In genomic region chr11:64359712-64360402, GRCh38 we compare ENCODE assay signal across 6 cellular contexts. TPM values are rescaled to one million over a fixed set of nuclear protein-coding genes. Genes with fewer than 3 reads are reported as not detected.
DNase-seq lines count a peak whose midpoint lies in the region; TF ChIP-seq lines count a peak whose summit lies in the region.

No MANE protein-coding gene starts in this region.

- peaks cover 12% of the 10 kb centered on the region for H3K23me2 ChIP-seq in H9 (ENCODE audit: insufficient read length, low read depth, low read length, poor library complexity, severe bottlenecking)

- H3K14ac ChIP-seq in H9 (ENCODE audit: insufficient read depth, low read length): no peak overlapping the region

- no peaks in the 10 kb centered on the region for H3K27me3 Mint-ChIP-seq in H9 (ENCODE audit: low read depth)
- no peaks in the 10 kb centered on the region for H3K27me3 Mint-ChIP-seq in activated T-cell treated with anti-CD3 and anti-CD28 coated beads, Interleukin-2, amount 50 U/mL, for 24 hours

- H2BK5ac ChIP-seq in H9 (ENCODE audit: insufficient read length, low read length): no peak overlapping the region

- no peak overlapping the region for H2BK15ac ChIP-seq in H9 (ENCODE audit: low read depth, low read length)

- H4K5ac ChIP-seq in H9 (ENCODE audit: insufficient read length, low read depth, low read length): no peak overlapping the region

- H4K8ac ChIP-seq in H9 (replicated peaks; ENCODE audit: insufficient read length, low read depth, low read length): no peak overlapping the region

- no CpG with 5 or more reads among the region's 35 CpGs for WGBS in H9 (ENCODE audit: extremely low coverage, insufficient read length, low lambda C conversion rate)

- H3K4me1 Mint-ChIP-seq in H9: peaks cover 21 to 36% of the 10 kb centered on the region in 2 experiments
- H3K4me1 Mint-ChIP-seq in activated T-cell treated with anti-CD3 and anti-CD28 coated beads, Interleukin-2, amount 50 U/mL, for 24 hours (ENCODE audit: low read depth): peaks cover 46% of the 10 kb centered on the region

- H3K4ac ChIP-seq in H9 (ENCODE audit: low read depth, low read length): no peak overlapping the region

- H2BK12ac ChIP-seq in H9 (ENCODE audit: insufficient read length, low read depth, low read length): no peak overlapping the region

- no peak overlapping the region for H3T11ph ChIP-seq in H9 (ENCODE audit: low read length)

- no peak overlapping the region for H3K27ac ChIP-seq in H9 (ENCODE audit: insufficient read length, low read depth, low read length)

- H3K23ac ChIP-seq in H9 (ENCODE audit: insufficient read length, low read depth, low read length): no peak overlapping the region

- no peaks in the 10 kb centered on the region; the same call in 1 of the 2 replicates for H3K27me3 ChIP-seq in H9 (ENCODE audit: insufficient read depth, low read length)

- H3K36me3 Mint-ChIP-seq in H9 (ENCODE audit: insufficient read depth in 1 of 3, low read depth in 3 of 3): peaks cover 12 to 33% (median 26%) of the 10 kb centered on the region in 3 experiments; a peak in 6 of 7 replicates
- peaks cover 74% of the 10 kb centered on the region for H3K36me3 Mint-ChIP-seq in activated T-cell treated with anti-CD3 and anti-CD28 coated beads, Interleukin-2, amount 50 U/mL, for 24 hours (ENCODE audit: low read depth)

- no peak overlapping the region for H4K91ac ChIP-seq in H9 (ENCODE audit: insufficient read length, low read depth, low read length)

- H3K9me3 Mint-ChIP-seq in H9: no peaks in the 10 kb centered on the region
- no peaks in the 10 kb centered on the region for H3K9me3 Mint-ChIP-seq in activated T-cell treated with anti-CD3 and anti-CD28 coated beads, Interleukin-2, amount 50 U/mL, for 24 hours

- no peak overlapping the region for H2BK120ac ChIP-seq in H9 (ENCODE audit: low read depth, low read length, poor library complexity, severe bottlenecking)

- H2AFZ ChIP-seq in H9 (ENCODE audit: low read length): no peak overlapping the region

- no peak overlapping the region for H2BK20ac ChIP-seq in H9 (ENCODE audit: low read depth, low read length, poor library complexity, severe bottlenecking)

- no peak overlapping the region for H3K56ac ChIP-seq in H9 (ENCODE audit: insufficient read length, low read depth, low read length)

- H3K9me3 ChIP-seq in H9 (ENCODE audit: control insufficient read depth, low read depth, low read length): no peaks in the 10 kb centered on the region

- peak overlapping the region; percentile 54 for H3K4me2 ChIP-seq in H9 (ENCODE audit: insufficient read depth, insufficient read length, low read length)

- no peak overlapping the region for H3K9ac ChIP-seq in H9 (ENCODE audit: extremely low read depth, insufficient read length, low read length)

- H3K79me2 ChIP-seq in H9 (ENCODE audit: insufficient read depth, low read length): no peaks in the 10 kb centered on the region

- no peaks in the 10 kb centered on the region for H3K79me1 ChIP-seq in H9 (ENCODE audit: insufficient read depth, low read depth, low read length, poor library complexity, severe bottlenecking)

- H3K18ac ChIP-seq in H9 (ENCODE audit: insufficient read length, low read depth, low read length): no peak overlapping the region

- no peak overlapping the region for H2AK5ac ChIP-seq in H9 (ENCODE audit: insufficient read length, low read length)

- DNase-seq in H9 (no peak), kidney tubule cell (ENCODE audit: low spot score) (peak; percentile 44), NCI-H1436 treated with DMSO at 0.1 percent for 48 hours (lab: John Stamatoyannopoulos, UW) (no peak), SIG-M5 treated with dmso at 0.1 percent for 504 hours (lab: John Stamatoyannopoulos, UW; ENCODE audit: unreplicated experiment) (no peak), NCI-H128 (lab: John Stamatoyannopoulos, UW; ENCODE audit: unreplicated experiment) (no peak)
- DNase-seq in activated T-cell treated with anti-CD3 and anti-CD28 coated beads, Interleukin-2, amount 50 U/mL, for 24 hours: peak; percentile 58

- peaks cover 2% of the 10 kb centered on the region; the same call in 1 of the 2 replicates for H3K4me1 ChIP-seq in H9 (ENCODE audit: insufficient read depth, low read length)

- TF ChIP-seq CTCF in H9 (conservative IDR thresholded peaks at IDR 0.05): no peak

- no peak overlapping the region for H3K27ac Mint-ChIP-seq in H9
- H3K27ac Mint-ChIP-seq in activated T-cell treated with anti-CD3 and anti-CD28 coated beads, Interleukin-2, amount 50 U/mL, for 24 hours: peak overlapping the region; percentile 79

- peak overlapping the region; percentile 78 to 92 for H3K4me3 Mint-ChIP-seq in H9
- peak overlapping the region; percentile 83 for H3K4me3 Mint-ChIP-seq in activated T-cell treated with anti-CD3 and anti-CD28 coated beads, Interleukin-2, amount 50 U/mL, for 24 hours

- H4K20me1 ChIP-seq in H9 (ENCODE audit: control insufficient read depth, insufficient read depth, insufficient read length): peaks cover 2% of the 10 kb centered on the region

RNA-seq across cellular contexts. Expression of gene RPS6KA4, which starts 0.9 kb away (rescaled TPM):
- 10.8 and 11.1 TPM in 2 replicates for total RNA-seq in H9 (2021)

RNA-seq across cellular contexts. Expression of gene CCDC88B, which starts 19.9 kb away (rescaled TPM):
- total RNA-seq in H9 (2021): 11.2 and 12.2 TPM in 2 replicates

RNA-seq across cellular contexts. Expression of gene PRDX5, which starts 41.9 kb away (rescaled TPM):
- total RNA-seq in H9 (2021): 225 and 228 TPM in 2 replicates

RNA-seq across cellular contexts. Expression of gene TRMT112, which starts 42.5 kb away (rescaled TPM):
- 315 and 341 TPM in 2 replicates for total RNA-seq in H9 (2021)

RNA-seq across cellular contexts. Expression of gene ESRRA, which starts 54.5 kb away (rescaled TPM):
- total RNA-seq in H9 (2021): 42.3 and 44.0 TPM in 2 replicates

Comparison
In these comparisons a context has a peak if more than half of its experiments do, and no peak if none do; other contexts are left out.
1. DNase-seq: peak in activated T-cell treated with anti-CD3 and anti-CD28 coated beads, Interleukin-2, amount 50 U/mL, for 24 hours (single experiment) and kidney tubule cell (single experiment); none in H9 (single experiment), NCI-H1436 treated with DMSO at 0.1 percent for 48 hours (single experiment), SIG-M5 treated with dmso at 0.1 percent for 504 hours (single experiment) and NCI-H128 (single experiment).